Comparison of ENCODE assay signal across 8 cellular contexts in the genomic region with DNA sequence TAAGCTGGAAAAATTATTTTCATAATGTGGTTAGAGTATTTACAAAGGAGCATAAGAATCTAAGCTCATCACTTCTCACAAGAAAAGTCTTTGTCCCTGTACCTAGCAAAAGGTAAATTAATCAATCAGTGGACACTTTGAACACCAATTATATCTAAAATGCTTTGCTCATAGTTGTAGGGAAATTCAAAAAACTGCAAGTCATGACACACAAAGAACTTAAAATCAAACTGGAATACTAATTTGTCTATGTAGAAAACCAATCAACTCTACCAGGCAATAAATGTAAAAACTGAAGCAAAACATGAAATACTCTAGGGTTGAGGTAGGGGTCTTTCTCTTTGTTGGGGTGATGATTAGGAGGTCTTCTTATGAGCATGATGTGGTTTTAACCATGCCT.
"Had no signal": no experiment of that assay in that cellular context is flagged by ENCODE, and none has a peak within 500 bp of the region (broad histone marks: within the 10 kb centered on the region; RNA-seq: fewer than 3 reads in every experiment).

No MANE protein-coding gene starts in this region.

- DNase-seq: GOT3, H7, HFFc6, KG1 had no signal

- H3K27me3 Mint-ChIP-seq: IgD-negative memory B cell had no signal

- H3K9me3 Mint-ChIP-seq: HFFc6, IgD-negative memory B cell had no signal

- H3K36me3 ChIP-seq: HAP-1 had no signal

- H3K27ac Mint-ChIP-seq: HFFc6 had no signal

- H3K9me3 ChIP-seq: HAP-1 had no signal

- ATAC-seq: HCT116 had no signal

- H3K4me3 Mint-ChIP-seq: HFFc6, IgD-negative memory B cell had no signal

- H3K4me1 ChIP-seq: HAP-1 had no signal

- H3K4me3 ChIP-seq: HAP-1 had no signal

- H3K4me1 Mint-ChIP-seq: IgD-negative memory B cell had no signal

- H3K27ac ChIP-seq: HL-60 had no signal
